In genomic region chr2:45907592-45907991, GRCh38 we compare ENCODE assay signal across 1 cellular context.
TF ChIP-seq lines count a peak whose summit lies in the region.

No MANE protein-coding gene starts in this region.

TF ChIP-seq in GM23338, 12 proteins besides CTCF, POLR2A, EP300 and RAD21 (continued from another document):
- no peak for TF ChIP-seq REST (IDR thresholded peaks at IDR 0.05; ENCODE audit: unreplicated experiment)
- no peak for TF ChIP-seq EZH2 (IDR thresholded peaks at IDR 0.05; ENCODE audit: low read depth, unreplicated experiment)
- TF ChIP-seq ZNF114 (CRISPR knock-in tag; IDR thresholded peaks at IDR 0.05): no peak
- TF ChIP-seq JUNB (IDR thresholded peaks at IDR 0.05; ENCODE audit: unreplicated experiment): no peak
- no peak for TF ChIP-seq NANOG (IDR thresholded peaks at IDR 0.05; ENCODE audit: borderline replicate concordance)
- no peak for TF ChIP-seq EZH2phosphoT487 (IDR thresholded peaks at IDR 0.05; ENCODE audit: unreplicated experiment)
- TF ChIP-seq ETS1 (IDR thresholded peaks at IDR 0.05): no peak
- TF ChIP-seq ZNF331 (CRISPR knock-in tag; IDR thresholded peaks at IDR 0.05; ENCODE audit: low read depth): no peak
- no peak for TF ChIP-seq POLR2AphosphoS5 (IDR thresholded peaks at IDR 0.05; ENCODE audit: low read depth)
